1 cellular context compared by ENCODE assay signal in the genomic region with DNA sequence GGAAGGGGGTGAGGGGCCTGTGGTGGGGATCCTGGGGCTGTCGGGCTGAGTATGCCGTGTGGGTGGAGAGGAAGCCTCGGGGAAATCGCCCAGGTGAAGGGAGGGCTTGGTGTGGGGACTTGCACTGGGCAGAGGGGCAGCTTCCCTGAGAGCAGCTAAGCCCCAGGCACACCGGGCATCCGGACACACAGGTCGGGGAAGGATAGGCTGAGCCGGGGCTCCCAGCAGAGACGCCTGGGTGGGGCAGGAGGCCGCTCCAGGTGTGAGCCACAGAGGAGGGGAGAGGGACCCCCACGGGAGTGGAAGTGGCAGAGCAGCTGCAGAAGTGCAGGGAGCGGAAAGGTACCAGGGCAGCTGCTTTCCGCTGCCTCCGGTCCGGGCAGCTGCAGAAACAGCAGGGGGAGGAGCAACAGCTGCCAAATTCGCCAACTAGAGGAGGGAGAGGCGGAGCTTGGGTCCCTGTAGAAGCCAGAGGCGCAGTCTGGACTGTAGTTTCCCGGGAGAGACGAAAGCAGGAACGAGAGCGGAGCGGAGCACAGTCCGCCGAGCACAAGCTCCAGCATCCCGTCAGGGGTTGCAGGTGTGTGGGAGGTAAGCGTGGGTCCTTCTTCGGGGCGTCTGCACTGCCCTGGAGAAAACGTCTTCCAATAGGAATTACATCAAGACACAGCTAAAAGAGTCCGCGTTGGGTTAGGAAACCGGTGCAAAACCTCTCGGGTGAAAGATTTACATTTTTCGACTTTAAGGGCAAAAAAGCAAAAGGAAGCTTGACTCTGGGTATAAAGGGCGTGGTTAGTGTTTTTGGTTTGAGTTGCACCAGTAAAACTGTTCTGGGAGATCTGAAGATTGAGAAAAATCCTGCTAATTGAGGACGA.
A peak's percentile ranks its signal among the peaks of the same experiment; 100 is the strongest.
TF ChIP-seq lines count a peak whose summit lies in the region.

A gene with protein sequence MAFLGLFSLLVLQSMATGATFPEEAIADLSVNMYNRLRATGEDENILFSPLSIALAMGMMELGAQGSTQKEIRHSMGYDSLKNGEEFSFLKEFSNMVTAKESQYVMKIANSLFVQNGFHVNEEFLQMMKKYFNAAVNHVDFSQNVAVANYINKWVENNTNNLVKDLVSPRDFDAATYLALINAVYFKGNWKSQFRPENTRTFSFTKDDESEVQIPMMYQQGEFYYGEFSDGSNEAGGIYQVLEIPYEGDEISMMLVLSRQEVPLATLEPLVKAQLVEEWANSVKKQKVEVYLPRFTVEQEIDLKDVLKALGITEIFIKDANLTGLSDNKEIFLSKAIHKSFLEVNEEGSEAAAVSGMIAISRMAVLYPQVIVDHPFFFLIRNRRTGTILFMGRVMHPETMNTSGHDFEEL (plus strand): TSS at position 489 of the 875 bp plus-strand sequence. CDS start 53,408 bp downstream, outside the sequence.

TF ChIP-seq in Ishikawa, 13 proteins besides CTCF, POLR2A, EP300 and RAD21 (continued from another document):
- TF ChIP-seq TCF12 (IDR thresholded peaks at IDR 0.05; ENCODE audit: low read depth): 0 out of 2 replicates have a peak, but pooled peaks have one; percentile 21
- TF ChIP-seq FOXM1 (IDR thresholded peaks at IDR 0.05; ENCODE audit: borderline replicate concordance, low read depth): no peak
- no peak for TF ChIP-seq USF1 (IDR thresholded peaks at IDR 0.05)
- TF ChIP-seq MAX (IDR thresholded peaks at IDR 0.05): 0 out of 2 replicates have a peak, but pooled peaks have one; percentile 40
- TF ChIP-seq NFIC (IDR thresholded peaks at IDR 0.05): no peak
- no peak for TF ChIP-seq CEBPB (IDR thresholded peaks at IDR 0.05)
- TF ChIP-seq, protein P1, sequence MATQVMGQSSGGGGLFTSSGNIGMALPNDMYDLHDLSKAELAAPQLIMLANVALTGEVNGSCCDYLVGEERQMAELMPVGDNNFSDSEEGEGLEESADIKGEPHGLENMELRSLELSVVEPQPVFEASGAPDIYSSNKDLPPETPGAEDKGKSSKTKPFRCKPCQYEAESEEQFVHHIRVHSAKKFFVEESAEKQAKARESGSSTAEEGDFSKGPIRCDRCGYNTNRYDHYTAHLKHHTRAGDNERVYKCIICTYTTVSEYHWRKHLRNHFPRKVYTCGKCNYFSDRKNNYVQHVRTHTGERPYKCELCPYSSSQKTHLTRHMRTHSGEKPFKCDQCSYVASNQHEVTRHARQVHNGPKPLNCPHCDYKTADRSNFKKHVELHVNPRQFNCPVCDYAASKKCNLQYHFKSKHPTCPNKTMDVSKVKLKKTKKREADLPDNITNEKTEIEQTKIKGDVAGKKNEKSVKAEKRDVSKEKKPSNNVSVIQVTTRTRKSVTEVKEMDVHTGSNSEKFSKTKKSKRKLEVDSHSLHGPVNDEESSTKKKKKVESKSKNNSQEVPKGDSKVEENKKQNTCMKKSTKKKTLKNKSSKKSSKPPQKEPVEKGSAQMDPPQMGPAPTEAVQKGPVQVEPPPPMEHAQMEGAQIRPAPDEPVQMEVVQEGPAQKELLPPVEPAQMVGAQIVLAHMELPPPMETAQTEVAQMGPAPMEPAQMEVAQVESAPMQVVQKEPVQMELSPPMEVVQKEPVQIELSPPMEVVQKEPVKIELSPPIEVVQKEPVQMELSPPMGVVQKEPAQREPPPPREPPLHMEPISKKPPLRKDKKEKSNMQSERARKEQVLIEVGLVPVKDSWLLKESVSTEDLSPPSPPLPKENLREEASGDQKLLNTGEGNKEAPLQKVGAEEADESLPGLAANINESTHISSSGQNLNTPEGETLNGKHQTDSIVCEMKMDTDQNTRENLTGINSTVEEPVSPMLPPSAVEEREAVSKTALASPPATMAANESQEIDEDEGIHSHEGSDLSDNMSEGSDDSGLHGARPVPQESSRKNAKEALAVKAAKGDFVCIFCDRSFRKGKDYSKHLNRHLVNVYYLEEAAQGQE (IDR thresholded peaks at IDR 0.05; ENCODE audit: low read depth): no peak
- TF ChIP-seq EGR1 (IDR thresholded peaks at IDR 0.05): no peak
